In genomic region chr7:18521945-18522566, GRCh38 we compare ENCODE assay signal across 10 cellular contexts. TPM values are rescaled to one million over a fixed set of nuclear protein-coding genes. Genes with fewer than 3 reads are reported as not detected.
DNase-seq lines count a peak whose midpoint lies in the region; ATAC-seq and TF ChIP-seq lines count a peak whose summit lies in the region.
"Had no signal": no experiment of that assay in that cellular context is flagged by ENCODE, and none has a peak within 500 bp of the region (broad histone marks: within the 10 kb centered on the region; RNA-seq: fewer than 3 reads in every experiment).

No MANE protein-coding gene starts in this region.

- no peak for DNase-seq in activated T-cell treated with anti-CD3 and anti-CD28 coated beads, Interleukin-2, amount 50 U/mL, for 72 hours
- DNase-seq in activated T-cell treated with anti-CD3 and anti-CD28 coated beads for 4 hours, result no peak
- no peak for DNase-seq in tibial artery
- no peak for DNase-seq in NCI-H2081 treated with DMSO at 0.1 percent for 48 hours (lab: John Stamatoyannopoulos, UW)
- DNase-seq: MG63, T-cell had no signal

- H3K36me3 ChIP-seq in tibial artery, result no peaks in the 10 kb centered on the region
- H3K36me3 ChIP-seq: MG63 had no signal

- H3K4me1 Mint-ChIP-seq in activated T-cell treated with anti-CD3 and anti-CD28 coated beads, Interleukin-2, amount 50 U/mL, for 72 hours (ENCODE audit: low read depth), result no peaks in the 10 kb centered on the region

- no peaks in the 10 kb centered on the region for H3K9me3 Mint-ChIP-seq in activated T-cell treated with anti-CD3 and anti-CD28 coated beads, Interleukin-2, amount 50 U/mL, for 72 hours

- no peak overlapping the region for H3K4me3 ChIP-seq in tibial artery
- H3K4me3 ChIP-seq: MG63 had no signal

- intact Hi-C loops in tibial artery (cut with DNase I; ENCODE audit: low total_unique reads), result no loop called here

- H3K27ac Mint-ChIP-seq in activated T-cell treated with anti-CD3 and anti-CD28 coated beads, Interleukin-2, amount 50 U/mL, for 72 hours, result no peak overlapping the region
- H3K27ac Mint-ChIP-seq: T-cell had no signal

- H3K27me3 ChIP-seq in tibial artery, result no peaks in the 10 kb centered on the region
- H3K27me3 ChIP-seq: MG63 had no signal

- no peaks in the 10 kb centered on the region for H3K27me3 Mint-ChIP-seq in activated T-cell treated with anti-CD3 and anti-CD28 coated beads, Interleukin-2, amount 50 U/mL, for 72 hours (ENCODE audit: low read depth)
- H3K27me3 Mint-ChIP-seq: T-cell had no signal

- peak; percentile 89 to 92 for ATAC-seq in activated T-cell treated with anti-CD3 and anti-CD28 coated beads, Interleukin-2, amount 50 U/mL, for 72 hours (replicated peaks in 1 of 2)
- ATAC-seq in HG02943 (IDR thresholded peaks at IDR 0.05; ENCODE audit: low read depth, unreplicated experiment) (peak; percentile 62), SK-N-SH treated with all-trans-retinoic acid at 6 μM for 48 hours (no peak; the same call in 1 of the 3 replicates), HG02763 (IDR thresholded peaks at IDR 0.05; ENCODE audit: unreplicated experiment) (no peak), GM21717 (IDR thresholded peaks at IDR 0.05; ENCODE audit: unreplicated experiment) (no peak)

- peak overlapping the region; percentile 68 to 77 for H3K27ac ChIP-seq in tibial artery

- H3K9me3 ChIP-seq in tibial artery, result no peaks in the 10 kb centered on the region
- H3K9me3 ChIP-seq: MG63 had no signal

- no peak for TF ChIP-seq CTCF in tibial artery (IDR thresholded peaks at IDR 0.05)

- H3K36me3 Mint-ChIP-seq in activated T-cell treated with anti-CD3 and anti-CD28 coated beads, Interleukin-2, amount 50 U/mL, for 72 hours (ENCODE audit: insufficient read depth in 2 of 2), result no peaks in the 10 kb centered on the region
- H3K36me3 Mint-ChIP-seq: T-cell had no signal

- H3K4me1 ChIP-seq in tibial artery, result peaks cover 0 to 64% (median 2%) of the 10 kb centered on the region in 4 donors

- H3K4me3 Mint-ChIP-seq in activated T-cell treated with anti-CD3 and anti-CD28 coated beads, Interleukin-2, amount 50 U/mL, for 72 hours, result peak overlapping the region in 1 of 2 donors; percentile 21
- H3K4me3 Mint-ChIP-seq: T-cell had no signal

TF ChIP-seq in SK-N-SH treated with all-trans-retinoic acid at 6 μM for 48 hours, 23 proteins besides CTCF, POLR2A, EP300 and RAD21:
- TF ChIP-seq BACH2 (CRISPR knock-in tag; IDR thresholded peaks at IDR 0.05; ENCODE audit: borderline replicate concordance) (no peak), SNAI2 (CRISPR knock-in tag; IDR thresholded peaks at IDR 0.05) (no peak), PPARA (CRISPR knock-in tag; IDR thresholded peaks at IDR 0.05; ENCODE audit: borderline replicate concordance) (no peak), TSHZ2 (CRISPR knock-in tag; IDR thresholded peaks at IDR 0.05) (no peak), ARNTL (CRISPR knock-in tag; IDR thresholded peaks at IDR 0.05; ENCODE audit: borderline replicate concordance, low read depth) (no peak), ZFP30 (CRISPR knock-in tag; IDR thresholded peaks at IDR 0.05) (no peak), CSDC2 (CRISPR knock-in tag; IDR thresholded peaks at IDR 0.05) (peak; percentile 31; the same call in 1 of the 2 replicates), CREB5 (CRISPR knock-in tag; IDR thresholded peaks at IDR 0.05; ENCODE audit: low read depth) (no peak)

RNA-seq across cellular contexts. Expression of gene HDAC9, which starts 26.5 kb away (rescaled TPM):
- 1 to 10 TPM in 1 of 2 donors, under 1 TPM in 1; 0.55 to 2.9 TPM for total RNA-seq in activated T-cell treated with anti-CD3 and anti-CD28 coated beads, Interleukin-2, amount 50 U/mL, for 72 hours

Comparison
In these comparisons a context has a peak if more than half of its experiments do, and no peak if none do; other contexts are left out.
1. ATAC-seq: peak in activated T-cell treated with anti-CD3 and anti-CD28 coated beads, Interleukin-2, amount 50 U/mL, for 72 hours (2 of 2) and HG02943 (single experiment); none in SK-N-SH treated with all-trans-retinoic acid at 6 μM for 48 hours (single experiment), HG02763 (single experiment) and GM21717 (single experiment).